Comparison of ENCODE assay signal across 31 cellular contexts in genomic region chr17:75491680-75492079, GRCh38.
"Had no signal": no experiment of that assay in that cellular context is flagged by ENCODE, and none has a peak within 500 bp of the region (broad histone marks: within the 10 kb centered on the region; RNA-seq: fewer than 3 reads in every experiment).

No MANE protein-coding gene starts in this region.

- H3K4me1 ChIP-seq: foreskin keratinocyte had no signal

- FAIRE-seq: astrocyte, bronchial epithelial cell, colon had no signal

- H3K27ac ChIP-seq: brain microvascular endothelial cell, esophagus muscularis mucosa, foreskin keratinocyte had no signal

- H3K4me3 ChIP-seq: esophagus muscularis mucosa, gastrocnemius medialis, heart left ventricle had no signal

- H3K27me3 Mint-ChIP-seq: activated CD4-positive, alpha-beta memory T cell treated with anti-CD3 and anti-CD28 coated beads for 36 hours; activated CD4-positive, alpha-beta T cell treated with anti-CD3 and anti-CD28 coated beads for 36 hours; activated CD4-positive, alpha-beta T cell treated with anti-CD3 and anti-CD28 coated beads, Interleukin-2, amount 10 ng/mL, durations not matched to agents 24 days and 14 days; activated naive CD8-positive, alpha-beta T cell; activated T-helper 17 cell treated with anti-CD3 and anti-CD28 coated beads, Interleukin-2, amount 50 U/mL, for 72 hours; central memory CD8-positive, alpha-beta T cell; effector memory CD8-positive, alpha-beta T cell had no signal

- H3K27ac Mint-ChIP-seq: activated CD4-positive, alpha-beta memory T cell treated with anti-CD3 and anti-CD28 coated beads for 36 hours; activated CD4-positive, alpha-beta T cell treated with anti-CD3 and anti-CD28 coated beads for 36 hours; activated CD4-positive, alpha-beta T cell treated with anti-CD3 and anti-CD28 coated beads, Interleukin-2, amount 10 ng/mL, durations not matched to agents 24 days and 14 days; activated naive CD8-positive, alpha-beta T cell; activated T-helper 17 cell treated with anti-CD3 and anti-CD28 coated beads, Interleukin-2, amount 50 U/mL, for 72 hours had no signal

- H3K9me3 ChIP-seq: esophagus muscularis mucosa, gastrocnemius medialis, heart left ventricle had no signal

- H3K9me3 Mint-ChIP-seq: activated CD4-positive, alpha-beta memory T cell treated with anti-CD3 and anti-CD28 coated beads for 36 hours; activated CD4-positive, alpha-beta T cell treated with anti-CD3 and anti-CD28 coated beads, Interleukin-2, amount 10 ng/mL, durations not matched to agents 24 days and 14 days; activated T-cell treated with anti-CD3 and anti-CD28 coated beads, Interleukin-2, amount 50 U/mL, for 4 hours; activated T-helper 17 cell treated with anti-CD3 and anti-CD28 coated beads, Interleukin-2, amount 50 U/mL, for 72 hours; central memory CD8-positive, alpha-beta T cell; effector memory CD8-positive, alpha-beta T cell had no signal

- ATAC-seq: activated CD4-positive, alpha-beta T cell treated with anti-CD3 and anti-CD28 coated beads for 36 hours; activated T-cell treated with anti-CD3 and anti-CD28 coated beads, Interleukin-2, amount 50 U/mL, for 4 hours; activated T-helper 17 cell treated with anti-CD3 and anti-CD28 coated beads, Interleukin-2, amount 50 U/mL, for 72 hours; effector memory CD8-positive, alpha-beta T cell; foreskin keratinocyte; gastrocnemius medialis had no signal

- H3K27me3 ChIP-seq: brain microvascular endothelial cell, esophagus muscularis mucosa, foreskin keratinocyte, gastrocnemius medialis, heart left ventricle had no signal

- DNase-seq: activated CD4-positive, alpha-beta memory T cell treated with anti-CD3 and anti-CD28 coated beads for 36 hours; activated CD4-positive, alpha-beta T cell treated with anti-CD3 and anti-CD28 coated beads for 36 hours; activated CD4-positive, alpha-beta T cell treated with anti-CD3 and anti-CD28 coated beads, Interleukin-2, amount 10 ng/mL, durations not matched to agents 24 days and 14 days; activated CD4-positive, CD25-positive, alpha-beta regulatory T cell; activated CD4-positive, CD25-positive, alpha-beta regulatory T cell treated with anti-CD3 and anti-CD28 coated beads, Interleukin-2, amount 50 U/mL, for 72 hours; activated CD8-positive, alpha-beta memory T cell treated with anti-CD3 and anti-CD28 coated beads for 24 hours; activated effector memory CD4-positive, alpha-beta T cell treated with Interleukin-2 at 50 U/mL for 16 hours; activated gamma-delta T cell treated with Interleukin-2 at 50 U/mL for 16 hours; activated naive CD4-positive, alpha-beta T cell treated with anti-CD3 and anti-CD28 coated beads, Interleukin-2, amount 50 U/mL, for 16 hours; activated naive CD4-positive, alpha-beta T cell treated with Interleukin-2 at 50 U/mL for 16 hours; activated T-cell treated with anti-CD3 and anti-CD28 coated beads, Interleukin-2, amount 50 U/mL, for 4 hours; amniotic stem cell; anterior cingulate cortex; brain microvascular endothelial cell; cortex of kidney; dermis blood vessel endothelial cell; effector CD4-positive, alpha-beta T cell; effector memory CD8-positive, alpha-beta T cell; erythroblast; foreskin keratinocyte; gastrocnemius medialis; glutamatergic neuron; heart left ventricle; T-helper 2 cell had no signal

- H3K4me3 Mint-ChIP-seq: activated CD4-positive, alpha-beta memory T cell treated with anti-CD3 and anti-CD28 coated beads for 36 hours; activated CD4-positive, alpha-beta T cell treated with anti-CD3 and anti-CD28 coated beads for 36 hours; activated CD4-positive, alpha-beta T cell treated with anti-CD3 and anti-CD28 coated beads, Interleukin-2, amount 10 ng/mL, durations not matched to agents 24 days and 14 days; activated naive CD8-positive, alpha-beta T cell; activated T-cell treated with anti-CD3 and anti-CD28 coated beads, Interleukin-2, amount 50 U/mL, for 4 hours; activated T-helper 17 cell treated with anti-CD3 and anti-CD28 coated beads, Interleukin-2, amount 50 U/mL, for 72 hours; central memory CD8-positive, alpha-beta T cell; effector memory CD8-positive, alpha-beta T cell had no signal
